ENCODE assay signal across 9 cellular contexts in the genomic region with DNA sequence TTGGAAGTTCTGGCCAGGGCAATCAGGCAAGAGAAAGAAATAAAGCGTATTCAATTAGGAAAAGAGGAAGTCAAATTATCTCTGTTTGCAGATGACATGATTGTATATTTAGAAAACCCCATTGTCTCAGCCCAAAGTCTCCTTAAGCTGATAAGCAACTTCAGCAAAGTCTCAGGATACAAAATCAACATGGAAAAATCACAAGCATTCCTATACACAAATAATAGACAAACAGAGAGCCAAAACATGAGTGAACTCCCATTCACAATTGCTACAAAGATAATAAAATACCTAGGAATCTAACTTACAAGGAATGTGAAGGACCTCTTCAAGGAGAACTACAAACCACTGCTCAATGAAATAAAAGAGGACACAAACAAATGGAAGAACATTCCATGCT. TPM values are rescaled to one million over a fixed set of nuclear protein-coding genes. Genes with fewer than 3 reads are reported as not detected.
"Had no signal": no experiment of that assay in that cellular context is flagged by ENCODE, and none has a peak within 500 bp of the region (broad histone marks: within the 10 kb centered on the region; RNA-seq: fewer than 3 reads in every experiment).

No MANE protein-coding gene starts in this region.

RNA-seq across cellular contexts. Expression of gene TMEM244, which starts 21.6 kb away (rescaled TPM):
- total RNA-seq: OCI-LY7, PC-3, PC-9, Peyer's patch, Right ventricle myocardium inferior, Right ventricle myocardium superior, SJCRH30, SJSA1, SK-MEL-5 had no signal
